14 cellular contexts compared by ENCODE assay signal in genomic region chr3:139267300-139268246, GRCh38.
"Had no signal": no experiment of that assay in that cellular context is flagged by ENCODE, and none has a peak within 500 bp of the region (broad histone marks: within the 10 kb centered on the region; RNA-seq: fewer than 3 reads in every experiment).

No MANE protein-coding gene starts in this region.

- H3K4me3 Mint-ChIP-seq: activated CD4-positive, alpha-beta T cell treated with anti-CD3 and anti-CD28 coated beads, Interleukin-2, amount 10 ng/mL, durations not matched to agents 7 days and 5 days; activated naive CD8-positive, alpha-beta T cell treated with anti-CD3 and anti-CD28 coated beads, Interleukin-2, amount 10 ng/mL, durations not matched to agents 7 days and 5 days; naive thymus-derived CD8-positive, alpha-beta T cell; stimulated activated naive CD8-positive, alpha-beta T cell treated with anti-CD3 and anti-CD28 coated beads, Interleukin-15, Interleukin-2, amounts not matched to agents 100 ng/mL and 50 ng/mL, for 24 hours had no signal

- H3K4me1 ChIP-seq: ascending aorta, gastrocnemius medialis, lower lobe of right lung, upper lobe of right lung had no signal

- H3K36me3 ChIP-seq: ascending aorta, gastrocnemius medialis, lower lobe of right lung, upper lobe of right lung had no signal

- H3K9me3 Mint-ChIP-seq: activated CD4-positive, alpha-beta T cell treated with anti-CD3 and anti-CD28 coated beads, Interleukin-2, amount 10 ng/mL, durations not matched to agents 7 days and 5 days; activated naive CD8-positive, alpha-beta T cell treated with anti-CD3 and anti-CD28 coated beads, Interleukin-2, amount 10 ng/mL, durations not matched to agents 7 days and 5 days; naive thymus-derived CD8-positive, alpha-beta T cell; stimulated activated naive CD8-positive, alpha-beta T cell treated with anti-CD3 and anti-CD28 coated beads, Interleukin-15, Interleukin-2, amounts not matched to agents 100 ng/mL and 50 ng/mL, for 24 hours had no signal

- ATAC-seq: lower lobe of right lung; naive thymus-derived CD8-positive, alpha-beta T cell; upper lobe of right lung had no signal

- H3K27ac Mint-ChIP-seq: activated CD4-positive, alpha-beta T cell treated with anti-CD3 and anti-CD28 coated beads, Interleukin-2, amount 10 ng/mL, durations not matched to agents 7 days and 5 days; naive thymus-derived CD8-positive, alpha-beta T cell; stimulated activated naive CD8-positive, alpha-beta T cell treated with anti-CD3 and anti-CD28 coated beads, Interleukin-15, Interleukin-2, amounts not matched to agents 100 ng/mL and 50 ng/mL, for 24 hours had no signal

- H3K27ac ChIP-seq: ascending aorta, gastrocnemius medialis, lower lobe of right lung, SK-N-MC, skin epidermis, upper lobe of right lung had no signal

- H3K27me3 ChIP-seq: ascending aorta, gastrocnemius medialis, upper lobe of right lung had no signal

- H3K36me3 Mint-ChIP-seq: activated naive CD8-positive, alpha-beta T cell treated with anti-CD3 and anti-CD28 coated beads, Interleukin-2, amount 10 ng/mL, durations not matched to agents 7 days and 5 days; naive thymus-derived CD8-positive, alpha-beta T cell had no signal

- H3K9me3 ChIP-seq: ascending aorta, gastrocnemius medialis, lower lobe of right lung, upper lobe of right lung had no signal

- H3K4me3 ChIP-seq: ascending aorta, gastrocnemius medialis, lower lobe of right lung, SK-N-MC, skin epidermis, upper lobe of right lung had no signal

- DNase-seq: activated CD4-positive, alpha-beta T cell treated with anti-CD3 and anti-CD28 coated beads, Interleukin-2, amount 10 ng/mL, durations not matched to agents 7 days and 5 days; activated CD4-positive, CD25-positive, alpha-beta regulatory T cell; activated naive CD4-positive, alpha-beta T cell; activated naive CD8-positive, alpha-beta T cell treated with anti-CD3 and anti-CD28 coated beads, Interleukin-2, amount 10 ng/mL, durations not matched to agents 7 days and 5 days; erythroblast; gastrocnemius medialis; lower lobe of right lung; naive thymus-derived CD8-positive, alpha-beta T cell; retina; upper lobe of right lung had no signal

- H3K4me1 Mint-ChIP-seq: activated CD4-positive, alpha-beta T cell treated with anti-CD3 and anti-CD28 coated beads, Interleukin-2, amount 10 ng/mL, durations not matched to agents 7 days and 5 days; activated naive CD8-positive, alpha-beta T cell treated with anti-CD3 and anti-CD28 coated beads, Interleukin-2, amount 10 ng/mL, durations not matched to agents 7 days and 5 days; naive thymus-derived CD8-positive, alpha-beta T cell had no signal
